Comparison of ENCODE assay signal across 15 cellular contexts in the genomic region with DNA sequence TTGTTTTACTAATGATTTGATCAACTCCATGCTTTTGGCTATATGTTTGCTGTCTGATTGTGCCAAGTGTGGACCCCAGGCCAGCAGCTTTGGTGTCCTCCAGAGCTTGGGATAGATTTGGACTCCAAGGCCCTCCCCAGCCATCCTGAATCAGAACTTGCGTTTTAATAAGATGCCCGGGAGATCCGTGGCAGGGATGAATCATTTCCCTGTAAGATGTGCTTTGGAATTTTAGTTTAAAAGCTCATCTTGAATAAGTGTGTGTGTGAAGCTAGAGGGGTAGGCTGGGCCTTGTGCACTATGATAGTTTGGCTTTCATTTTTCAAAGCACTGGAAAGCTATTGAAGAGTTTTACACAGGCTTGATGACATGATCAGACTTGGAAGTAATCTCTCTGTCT.
DNase-seq lines count a peak whose midpoint lies in the region; ATAC-seq and TF ChIP-seq lines count a peak whose summit lies in the region.
"Had no signal": no experiment of that assay in that cellular context is flagged by ENCODE, and none has a peak within 500 bp of the region (broad histone marks: within the 10 kb centered on the region; RNA-seq: fewer than 3 reads in every experiment).

No MANE protein-coding gene starts in this region.

- no peaks in the 10 kb centered on the region for H3K27me3 ChIP-seq in PC-3 (ENCODE audit: low read length)
- H3K27me3 ChIP-seq in spleen (replicated peaks in 1 of 7): peaks cover 0 to 5% (median 0%) of the 10 kb centered on the region in 7 donors
- H3K27me3 ChIP-seq: BE2C had no signal

- TF ChIP-seq POLR2A in spleen (IDR thresholded peaks at IDR 0.05): no peak

- H3K9me3 Mint-ChIP-seq in chondrocyte (ENCODE audit: low read depth): peaks cover 10% of the 10 kb centered on the region

- POLR2A ChIA-PET in PC-3 (lab: Charles Lee; ENCODE audit: unreplicated experiment): no interaction called here

- H3K4me3 ChIP-seq in PC-3 (ENCODE audit: low read length) (no peak overlapping the region), spleen (no peak overlapping the region)
- H3K4me3 ChIP-seq: A549, GM12878, GM23248 had no signal

- H3K27ac Mint-ChIP-seq in chondrocyte (ENCODE audit: unreplicated experiment): peak overlapping the region; percentile 17
- H3K27ac Mint-ChIP-seq: CD4-positive, alpha-beta memory T cell; H9 had no signal

- WGBS in spleen, 5 donors: 89 to 99% (median 92%) methylated on average over 3 of the region's 3 CpGs

- no peak for ATAC-seq in PC-3
- no peak for ATAC-seq in HG02588 (IDR thresholded peaks at IDR 0.05; ENCODE audit: unreplicated experiment)
- ATAC-seq in HG02981 (IDR thresholded peaks at IDR 0.05; ENCODE audit: unreplicated experiment): no peak
- ATAC-seq in HG03175 (IDR thresholded peaks at IDR 0.05; ENCODE audit: unreplicated experiment): no peak
- ATAC-seq: A549, GM12878 had no signal

- no peaks in the 10 kb centered on the region for H3K36me3 ChIP-seq in PC-3 (ENCODE audit: low read depth, low read length)
- no peaks in the 10 kb centered on the region for H3K36me3 ChIP-seq in spleen
- H3K36me3 ChIP-seq: BE2C had no signal

- BruUV-seq in PC-3 (replicated peaks; lab: Mats Ljungman, UMichigan): no TSS peak

- H3K4me1 Mint-ChIP-seq in chondrocyte (ENCODE audit: low read depth): peaks cover 27% of the 10 kb centered on the region
- H3K4me1 Mint-ChIP-seq: CD4-positive, alpha-beta memory T cell had no signal

- H4K20me1 ChIP-seq in PC-3 (ENCODE audit: low read length): no peaks in the 10 kb centered on the region

- no peak overlapping the region for H3K27ac ChIP-seq in PC-3 (ENCODE audit: low read length)
- H3K27ac ChIP-seq in spleen: no peak overlapping the region
- H3K27ac ChIP-seq: A549, C4-2B, GM23248, HL-60 had no signal

- H3K27me3 Mint-ChIP-seq in chondrocyte (ENCODE audit: low read depth): no peaks in the 10 kb centered on the region

- H3K9ac ChIP-seq in PC-3 (ENCODE audit: low read length): no peak overlapping the region
- H3K9ac ChIP-seq: GM23248 had no signal

- H3F3A ChIP-seq in PC-3 (ENCODE audit: low read length, unreplicated experiment): no peaks in the 10 kb centered on the region

- no peak overlapping the region for H3K4me3 Mint-ChIP-seq in chondrocyte (ENCODE audit: unreplicated experiment)

- 0 out of 2 replicates have a peak, but pooled peaks cover 5% of the 10 kb centered on the region for H3K9me3 ChIP-seq in PC-3 (ENCODE audit: low read length)
- H3K9me3 ChIP-seq in spleen: peaks cover 0 to 23% (median 15%) of the 10 kb centered on the region in 8 donors
- H3K9me3 ChIP-seq: BE2C had no signal

- no peak overlapping the region for H3K4me2 ChIP-seq in PC-3 (ENCODE audit: low read length)
- H3K4me2 ChIP-seq: A549 had no signal

- H3K9me2 ChIP-seq in PC-3 (replicated peaks; ENCODE audit: low read length): no peaks in the 10 kb centered on the region

- H3K79me2 ChIP-seq in PC-3 (ENCODE audit: low read length): no peaks in the 10 kb centered on the region

- TF ChIP-seq CTCF in PC-3 (conservative IDR thresholded peaks at IDR 0.05; ENCODE audit: low read depth, low read length) (no peak), chondrocyte (IDR thresholded peaks at IDR 0.05) (no peak), spleen (IDR thresholded peaks at IDR 0.05 in 8 of 11, conservative IDR thresholded peaks at IDR 0.05 in 3 of 11) (no peak)

- CTCF ChIA-PET in PC-3 (lab: Charles Lee): no interaction called here

- peaks cover 8% of the 10 kb centered on the region for H3K36me3 Mint-ChIP-seq in chondrocyte (ENCODE audit: low read depth)

- DNase-seq in PC-3 (peak; percentile 14), chondrocyte (ENCODE audit: low spot score) (no peak), spleen (peak; percentile 19)
- DNase-seq: BE2C; CD4-positive, alpha-beta memory T cell; DMS79; GM23248; H9 had no signal

- intact Hi-C loops in PC-3 (cut with micrococcal nuclease): no loop called here
- intact Hi-C loops in spleen (cut with DNase I; ENCODE audit: low total_unique reads): no loop called here

- no peak overlapping the region for H2AFZ ChIP-seq in PC-3 (ENCODE audit: low read length)
- H2AFZ ChIP-seq: GM23248 had no signal

- peaks cover 10% of the 10 kb centered on the region for H3K4me1 ChIP-seq in PC-3 (ENCODE audit: insufficient read depth, low read length)
- no peaks in the 10 kb centered on the region for H3K4me1 ChIP-seq in spleen
- H3K4me1 ChIP-seq: A549, BE2C had no signal
